7 cellular contexts compared by ENCODE assay signal in genomic region chr14:92041766-92042165, GRCh38. TPM values are rescaled to one million over a fixed set of nuclear protein-coding genes. Genes with fewer than 3 reads are reported as not detected.
DNase-seq lines count a peak whose midpoint lies in the region; ATAC-seq, FAIRE-seq and TF ChIP-seq lines count a peak whose summit lies in the region.
"Not testable (repeated sequence)": the region's sequence is repeated elsewhere in the genome, so short reads cannot be mapped to it uniquely, and the experiment has no call there.

No MANE protein-coding gene starts in this region.

- peaks cover 42% of the 10 kb centered on the region for H3K4me1 Mint-ChIP-seq in CD4-positive, alpha-beta T cell (ENCODE audit: low read depth)
- peaks cover 24% of the 10 kb centered on the region for H3K4me1 Mint-ChIP-seq in T-helper 2 cell treated with Interferon-gamma antibody and Interleukin-4, amounts not matched to agents 5 μg/mL and 100 μg/mL, for 36 hours (ENCODE audit: low read depth)
- peaks cover 21% of the 10 kb centered on the region for H3K4me1 Mint-ChIP-seq in activated CD8-positive, alpha-beta T cell treated with anti-CD3 and anti-CD28 coated beads for 36 hours (ENCODE audit: low read depth)
- peaks cover 22% of the 10 kb centered on the region for H3K4me1 Mint-ChIP-seq in activated T-helper 2 cell treated with anti-CD3 and anti-CD28 coated beads, Interferon-gamma antibody, Interleukin-2, Interleukin-4, amounts not matched to agents 10 μg/mL and 5 μg/mL and 100 μg/mL, durations not matched to agents 14 hours and 24 hours and 36 hours (ENCODE audit: low read depth)
- not testable (repeated sequence) for H3K4me1 Mint-ChIP-seq in astrocyte (ENCODE audit: low read depth, unreplicated experiment)
- peaks cover 0 to 40% (median 25%) of the 10 kb centered on the region in 7 donors for H3K4me1 Mint-ChIP-seq in naive thymus-derived CD4-positive, alpha-beta T cell

- H3K27ac ChIP-seq in CD4-positive, alpha-beta T cell (ENCODE audit: low read depth, low read length); astrocyte (ENCODE audit: low read depth, low read length): not testable (repeated sequence)
- peak overlapping the region; percentile 84 for H3K27ac ChIP-seq in naive thymus-derived CD4-positive, alpha-beta T cell (ENCODE audit: low read depth, low read length)

- TF ChIP-seq CTCF in CD4-positive, alpha-beta T cell (IDR thresholded peaks at IDR 0.05); activated CD8-positive, alpha-beta T cell treated with anti-CD3 and anti-CD28 coated beads for 36 hours (IDR thresholded peaks at IDR 0.05); astrocyte (IDR thresholded peaks at IDR 0.05; ENCODE audit: insufficient read depth, low read depth, low read length): not testable (repeated sequence)

- not testable (repeated sequence) for H3K4me3 ChIP-seq in astrocyte (ENCODE audit: insufficient read depth, low read depth, low read length); naive thymus-derived CD4-positive, alpha-beta T cell (ENCODE audit: low read length)

- not testable (repeated sequence) for H3K4me2 ChIP-seq in astrocyte (ENCODE audit: low read length)

- not testable (repeated sequence) for H3K36me3 ChIP-seq in astrocyte (ENCODE audit: insufficient read depth, low read length); naive thymus-derived CD4-positive, alpha-beta T cell (ENCODE audit: control insufficient read depth in 2 of 3, insufficient read depth in 3 of 3, low read length in 3 of 3)

- peak overlapping the region; percentile 71 for H3K4me3 Mint-ChIP-seq in CD4-positive, alpha-beta T cell
- not testable (repeated sequence) for H3K4me3 Mint-ChIP-seq in T-helper 2 cell treated with Interferon-gamma antibody and Interleukin-4, amounts not matched to agents 5 μg/mL and 100 μg/mL, for 36 hours
- H3K4me3 Mint-ChIP-seq in activated CD8-positive, alpha-beta T cell treated with anti-CD3 and anti-CD28 coated beads for 36 hours: peak overlapping the region; percentile 34
- peak overlapping the region; percentile 14 for H3K4me3 Mint-ChIP-seq in activated T-helper 2 cell treated with anti-CD3 and anti-CD28 coated beads, Interferon-gamma antibody, Interleukin-2, Interleukin-4, amounts not matched to agents 10 μg/mL and 5 μg/mL and 100 μg/mL, durations not matched to agents 14 hours and 24 hours and 36 hours (ENCODE audit: low read depth)
- H3K4me3 Mint-ChIP-seq in astrocyte (ENCODE audit: unreplicated experiment): peak overlapping the region; percentile 30
- H3K4me3 Mint-ChIP-seq in naive thymus-derived CD4-positive, alpha-beta T cell: peak overlapping the region in 3 of 10 donors; percentile 18 to 99 (median 56)

- not testable (repeated sequence) for H3K9me3 Mint-ChIP-seq in CD4-positive, alpha-beta T cell; T-helper 2 cell treated with Interferon-gamma antibody and Interleukin-4, amounts not matched to agents 5 μg/mL and 100 μg/mL, for 36 hours; activated CD8-positive, alpha-beta T cell treated with anti-CD3 and anti-CD28 coated beads for 36 hours; activated T-helper 2 cell treated with anti-CD3 and anti-CD28 coated beads, Interferon-gamma antibody, Interleukin-2, Interleukin-4, amounts not matched to agents 10 μg/mL and 5 μg/mL and 100 μg/mL, durations not matched to agents 14 hours and 24 hours and 36 hours; astrocyte (ENCODE audit: unreplicated experiment); naive thymus-derived CD4-positive, alpha-beta T cell

- H3K9ac ChIP-seq in astrocyte (ENCODE audit: low read length): not testable (repeated sequence)

- POLR2A ChIA-PET in CD4-positive, alpha-beta T cell (lab: Charles Lee): interaction anchor here (2.9 kb wide), 1 partner anchor 66 kb away, joined by 97 read pairs; the partner anchor contains the start of gene ATXN3
- POLR2A ChIA-PET in activated CD8-positive, alpha-beta T cell treated with anti-CD3 and anti-CD28 coated beads for 36 hours (lab: Charles Lee): interaction anchor here (2.6 kb wide), 1 partner anchor 65 kb away, joined by 22 read pairs; the partner anchor contains the start of gene ATXN3
- POLR2A ChIA-PET in naive thymus-derived CD4-positive, alpha-beta T cell (lab: Charles Lee): interaction anchor here (2.6 kb wide), 1 partner anchor 532 kb away, joined by 13 read pairs; the partner anchor contains the start of gene PPP4R3A

- H3K27me3 ChIP-seq in CD4-positive, alpha-beta T cell (ENCODE audit: control insufficient read depth, insufficient read depth, low read length); astrocyte (ENCODE audit: insufficient read depth, low read length); naive thymus-derived CD4-positive, alpha-beta T cell (ENCODE audit: control insufficient read depth in 2 of 2, insufficient read depth in 2 of 2, low read length in 2 of 2): not testable (repeated sequence)

- CTCF ChIA-PET in CD4-positive, alpha-beta T cell (lab: Charles Lee); activated CD8-positive, alpha-beta T cell treated with anti-CD3 and anti-CD28 coated beads for 36 hours (lab: Charles Lee); naive thymus-derived CD4-positive, alpha-beta T cell (lab: Charles Lee): not testable (repeated sequence)

- not testable (repeated sequence) for H3K27me3 Mint-ChIP-seq in CD4-positive, alpha-beta T cell; T-helper 2 cell treated with Interferon-gamma antibody and Interleukin-4, amounts not matched to agents 5 μg/mL and 100 μg/mL, for 36 hours (ENCODE audit: low read depth); activated CD8-positive, alpha-beta T cell treated with anti-CD3 and anti-CD28 coated beads for 36 hours; activated T-helper 2 cell treated with anti-CD3 and anti-CD28 coated beads, Interferon-gamma antibody, Interleukin-2, Interleukin-4, amounts not matched to agents 10 μg/mL and 5 μg/mL and 100 μg/mL, durations not matched to agents 14 hours and 24 hours and 36 hours (ENCODE audit: low read depth); astrocyte (ENCODE audit: low read depth, unreplicated experiment); naive thymus-derived CD4-positive, alpha-beta T cell

- peaks cover 31% of the 10 kb centered on the region for H3K36me3 Mint-ChIP-seq in CD4-positive, alpha-beta T cell (ENCODE audit: low read depth)
- peaks cover 16% of the 10 kb centered on the region for H3K36me3 Mint-ChIP-seq in T-helper 2 cell treated with Interferon-gamma antibody and Interleukin-4, amounts not matched to agents 5 μg/mL and 100 μg/mL, for 36 hours (ENCODE audit: low read depth)
- H3K36me3 Mint-ChIP-seq in activated CD8-positive, alpha-beta T cell treated with anti-CD3 and anti-CD28 coated beads for 36 hours (ENCODE audit: low read depth): peaks cover 15% of the 10 kb centered on the region
- H3K36me3 Mint-ChIP-seq in activated T-helper 2 cell treated with anti-CD3 and anti-CD28 coated beads, Interferon-gamma antibody, Interleukin-2, Interleukin-4, amounts not matched to agents 10 μg/mL and 5 μg/mL and 100 μg/mL, durations not matched to agents 14 hours and 24 hours and 36 hours (ENCODE audit: low read depth): peaks cover 18% of the 10 kb centered on the region
- not testable (repeated sequence) for H3K36me3 Mint-ChIP-seq in astrocyte (ENCODE audit: low read depth, unreplicated experiment); naive thymus-derived CD4-positive, alpha-beta T cell

- peaks cover 15% of the 10 kb centered on the region for H4K20me1 ChIP-seq in astrocyte (ENCODE audit: insufficient read depth, low read length)

- DNase-seq in CD4-positive, alpha-beta T cell; T-helper 2 cell treated with Interferon-gamma antibody and Interleukin-4, amounts not matched to agents 5 μg/mL and 100 μg/mL, for 36 hours (ENCODE audit: low spot score); activated CD8-positive, alpha-beta T cell treated with anti-CD3 and anti-CD28 coated beads for 36 hours; activated T-helper 2 cell treated with anti-CD3 and anti-CD28 coated beads, Interferon-gamma antibody, Interleukin-2, Interleukin-4, amounts not matched to agents 10 μg/mL and 5 μg/mL and 100 μg/mL, durations not matched to agents 14 hours and 24 hours and 36 hours (ENCODE audit: low spot score); astrocyte (ENCODE audit: low read depth); naive thymus-derived CD4-positive, alpha-beta T cell: not testable (repeated sequence)
- peak; percentile 16 for DNase-seq in stimulated activated CD8-positive, alpha-beta memory T cell treated with anti-CD3 and anti-CD28 coated beads, Interleukin-4, amount 100 ng/mL, for 48 hours

- H3K27ac Mint-ChIP-seq in CD4-positive, alpha-beta T cell; activated CD8-positive, alpha-beta T cell treated with anti-CD3 and anti-CD28 coated beads for 36 hours; activated T-helper 2 cell treated with anti-CD3 and anti-CD28 coated beads, Interferon-gamma antibody, Interleukin-2, Interleukin-4, amounts not matched to agents 10 μg/mL and 5 μg/mL and 100 μg/mL, durations not matched to agents 14 hours and 24 hours and 36 hours; astrocyte (ENCODE audit: unreplicated experiment): not testable (repeated sequence)
- H3K27ac Mint-ChIP-seq in T-helper 2 cell treated with Interferon-gamma antibody and Interleukin-4, amounts not matched to agents 5 μg/mL and 100 μg/mL, for 36 hours: peak overlapping the region; percentile 26
- H3K27ac Mint-ChIP-seq in naive thymus-derived CD4-positive, alpha-beta T cell: peak overlapping the region in 4 of 9 donors; percentile 57 to 98 (median 84)

- H2AFZ ChIP-seq in astrocyte (ENCODE audit: low read depth, low read length): not testable (repeated sequence)

- peaks cover 21% of the 10 kb centered on the region for H3K4me1 ChIP-seq in astrocyte (ENCODE audit: insufficient read depth, low read length)
- peaks cover 17 to 18% of the 10 kb centered on the region in 2 donors for H3K4me1 ChIP-seq in naive thymus-derived CD4-positive, alpha-beta T cell (ENCODE audit: control insufficient read depth in 2 of 2, insufficient read depth in 2 of 2, low read length in 2 of 2)

- not testable (repeated sequence) for ATAC-seq in CD4-positive, alpha-beta T cell (ENCODE audit: poor library complexity); activated CD8-positive, alpha-beta T cell treated with anti-CD3 and anti-CD28 coated beads for 36 hours; naive thymus-derived CD4-positive, alpha-beta T cell

- not testable (repeated sequence) for FAIRE-seq in astrocyte (lab: Jason Lieb, UNC)

- H3K9me3 ChIP-seq in CD4-positive, alpha-beta T cell (ENCODE audit: control insufficient read depth, low read length); astrocyte (ENCODE audit: insufficient read depth, low read depth, low read length); naive thymus-derived CD4-positive, alpha-beta T cell (ENCODE audit: control insufficient read depth in 2 of 3, low read length in 3 of 3): not testable (repeated sequence)

- peaks cover 40% of the 10 kb centered on the region for H3K79me2 ChIP-seq in astrocyte (ENCODE audit: insufficient read depth, low read length)

- intact Hi-C loops in CD4-positive, alpha-beta T cell (cut with DNase I, micrococcal nuclease): loop anchor here (2.0 to 5.0 kb wide), 4 partner anchors 34 to 751 kb away; partner anchors contain the start of genes CPSF2 (in 1 of the 2), GOLGA5 (in 1 of the 2), NDUFB1 (in 1 of the 2) and PPP4R3A (in 1 of the 2)
- intact Hi-C loops in activated CD8-positive, alpha-beta T cell treated with anti-CD3 and anti-CD28 coated beads for 36 hours (cut with micrococcal nuclease): not testable (repeated sequence)
- intact Hi-C loops in activated T-helper 2 cell treated with anti-CD3 and anti-CD28 coated beads, Interferon-gamma antibody, Interleukin-2, Interleukin-4, amounts not matched to agents 10 μg/mL and 5 μg/mL and 100 μg/mL, durations not matched to agents 14 hours and 24 hours and 36 hours (cut with micrococcal nuclease): loop anchor here (2.0 to 5.0 kb wide), 2 partner anchors 81 to 175 kb away; partner anchors contain the start of genes CPSF2, NDUFB1 and TC2N
- intact Hi-C loops in naive thymus-derived CD4-positive, alpha-beta T cell (cut with micrococcal nuclease): loop anchor here (2.0 to 5.0 kb wide), 4 partner anchors 17 to 1283 kb away; no protein-coding TSS in a partner anchor

RNA-seq across cellular contexts. Expression of gene TRIP11, which starts 1.9 kb away (rescaled TPM):
- 10 to 100 TPM; 30.0 to 31.2 TPM for total RNA-seq in CD4-positive, alpha-beta T cell
- 10 to 100 TPM; 33.5 to 35.5 TPM for total RNA-seq in activated CD8-positive, alpha-beta T cell treated with anti-CD3 and anti-CD28 coated beads for 36 hours
- 37.0 and 41.7 TPM in 2 replicates for total RNA-seq in activated T-helper 2 cell treated with anti-CD3 and anti-CD28 coated beads, Interferon-gamma antibody, Interleukin-2, Interleukin-4, amounts not matched to agents 10 μg/mL and 5 μg/mL and 100 μg/mL, durations not matched to agents 14 hours and 24 hours and 36 hours
- 48.2 and 50.5 TPM in 2 replicates for total RNA-seq in astrocyte
- 10 to 100 TPM; 34.1 to 72.4 (median 58.4) TPM for total RNA-seq in naive thymus-derived CD4-positive, alpha-beta T cell
- polyA plus RNA-seq in naive thymus-derived CD4-positive, alpha-beta T cell: 10 to 100 TPM; 46.1 to 74.8 TPM
